38 cellular contexts compared by ENCODE assay signal in genomic region chr6:29524982-29525639, GRCh38. TPM values are rescaled to one million over a fixed set of nuclear protein-coding genes. Genes with fewer than 3 reads are reported as not detected.
"Had no signal": no experiment of that assay in that cellular context is flagged by ENCODE, and none has a peak within 500 bp of the region (broad histone marks: within the 10 kb centered on the region; RNA-seq: fewer than 3 reads in every experiment).

No MANE protein-coding gene starts in this region.

- ATAC-seq: activated CD8-positive, alpha-beta T cell treated with anti-CD3 and anti-CD28 coated beads for 36 hours; activated T-cell treated with anti-CD3 and anti-CD28 coated beads, Interleukin-2, amount 50 U/mL, for 4 hours; activated T-helper 17 cell treated with anti-CD3 and anti-CD28 coated beads, Interleukin-2, amount 50 U/mL, for 72 hours; gastrocnemius medialis; left lung; lower lobe of right lung; natural killer cell treated with Interleukin-12 subunit alpha and Interleukin-12 subunit beta and Interleukin-15 and Interleukin-18, amount 100 ng/mL, for 72 hours; stimulated activated memory B cell treated with anti-CD40 and anti-IgM and Interleukin-4, amounts not matched to agents 10 μg/mL and 1 μg/mL and 100 μg/mL, for 72 hours; stimulated activated naive CD8-positive, alpha-beta T cell treated with anti-CD3 and anti-CD28 coated beads, Interleukin-15, amount 100 ng/mL, for 72 hours; T-helper 17 cell had no signal

- H3K36me3 ChIP-seq: cardiac muscle cell, gastrocnemius medialis, left lung, lower lobe of right lung, sigmoid colon, upper lobe of left lung, vagina had no signal

- H3K4me1 ChIP-seq: gastrocnemius medialis, left lung, lower lobe of right lung, sigmoid colon, upper lobe of left lung, vagina had no signal

- H3K27ac ChIP-seq: cardiac muscle cell, coronary artery, dorsolateral prefrontal cortex, gastrocnemius medialis, left lung, lower lobe of right lung, sigmoid colon, upper lobe of left lung, vagina had no signal

- H3K4me1 Mint-ChIP-seq: activated T-helper 17 cell treated with anti-CD3 and anti-CD28 coated beads, Interleukin-2, amount 50 U/mL, for 72 hours; brain; stimulated activated memory B cell treated with anti-CD40 and anti-IgM and Interleukin-4, amounts not matched to agents 10 μg/mL and 1 μg/mL and 100 μg/mL, for 72 hours; stimulated activated naive CD8-positive, alpha-beta T cell treated with anti-CD3 and anti-CD28 coated beads, Interleukin-15, amount 100 ng/mL, for 72 hours; T-helper 17 cell had no signal

- H3K27ac Mint-ChIP-seq: activated CD8-positive, alpha-beta T cell treated with anti-CD3 and anti-CD28 coated beads for 36 hours; activated naive CD8-positive, alpha-beta T cell; activated T-helper 17 cell treated with anti-CD3 and anti-CD28 coated beads, Interleukin-2, amount 50 U/mL, for 72 hours; brain; natural killer cell treated with Interleukin-12 subunit alpha and Interleukin-12 subunit beta and Interleukin-15 and Interleukin-18, amount 100 ng/mL, for 72 hours; stimulated activated memory B cell treated with anti-CD40 and anti-IgM and Interleukin-4, amounts not matched to agents 10 μg/mL and 1 μg/mL and 100 μg/mL, for 72 hours; stimulated activated naive CD8-positive, alpha-beta T cell treated with anti-CD3 and anti-CD28 coated beads, Interleukin-15, amount 100 ng/mL, for 72 hours; T-helper 17 cell had no signal

- H3K36me3 Mint-ChIP-seq: activated naive CD8-positive, alpha-beta T cell; brain; natural killer cell treated with Interleukin-12 subunit alpha and Interleukin-12 subunit beta and Interleukin-15 and Interleukin-18, amount 100 ng/mL, for 72 hours; stimulated activated memory B cell treated with anti-CD40 and anti-IgM and Interleukin-4, amounts not matched to agents 10 μg/mL and 1 μg/mL and 100 μg/mL, for 72 hours had no signal

- H3K9me3 Mint-ChIP-seq: activated T-cell treated with anti-CD3 and anti-CD28 coated beads, Interleukin-2, amount 50 U/mL, for 4 hours; activated T-helper 17 cell treated with anti-CD3 and anti-CD28 coated beads, Interleukin-2, amount 50 U/mL, for 72 hours; natural killer cell treated with Interleukin-12 subunit alpha and Interleukin-12 subunit beta and Interleukin-15 and Interleukin-18, amount 100 ng/mL, for 72 hours; stimulated activated naive CD8-positive, alpha-beta T cell treated with anti-CD3 and anti-CD28 coated beads, Interleukin-15, amount 100 ng/mL, for 72 hours had no signal

- H3K4me3 ChIP-seq: cardiac muscle cell, coronary artery, dorsolateral prefrontal cortex, gastrocnemius medialis, left lung, lower lobe of right lung, sigmoid colon, upper lobe of left lung, vagina had no signal

- DNase-seq: activated CD4-positive, alpha-beta T cell treated with anti-CD3 and anti-CD28 coated beads for 1 hour; activated CD4-positive, alpha-beta T cell treated with anti-CD3 and anti-CD28 coated beads, Interleukin-2, amount 50 U/mL, for 1 hour; activated CD8-positive, alpha-beta T cell treated with anti-CD3 and anti-CD28 coated beads for 36 hours; activated naive CD4-positive, alpha-beta T cell treated with Interleukin-2 at 50 U/mL for 16 hours; activated T-cell treated with anti-CD3 and anti-CD28 coated beads, Interleukin-2, amount 50 U/mL, for 4 hours; anterior cingulate cortex; dorsolateral prefrontal cortex; effector memory CD4-positive, alpha-beta T cell; erythroblast; gastrocnemius medialis; glutamatergic neuron; left lung; lower lobe of right lung; mesenchymal stem cell; sigmoid colon; small intestine; stimulated activated CD4-positive, alpha-beta T cell treated with anti-CD3 and anti-CD28 coated beads, Interleukin-1b, Interleukin-23, amount 100 ng/mL, for 48 hours; stimulated activated CD4-positive, alpha-beta T cell treated with anti-CD3 and anti-CD28 coated beads, Interleukin-4, amount 100 ng/mL, for 4 hours; stimulated activated CD8-positive, alpha-beta memory T cell treated with anti-CD3 and anti-CD28 coated beads, Interleukin-4, amount 100 ng/mL, for 48 hours; stimulated activated naive CD8-positive, alpha-beta T cell treated with anti-CD3 and anti-CD28 coated beads, Interleukin-15, amount 100 ng/mL, for 72 hours; substantia nigra; T-helper 17 cell; T1000; upper lobe of left lung had no signal

- H3K27me3 ChIP-seq: cardiac muscle cell, gastrocnemius medialis, sigmoid colon, upper lobe of left lung, vagina had no signal

- H3K9me3 ChIP-seq: gastrocnemius medialis, left lung, lower lobe of right lung, sigmoid colon, upper lobe of left lung, vagina had no signal

- H3K4me3 Mint-ChIP-seq: activated CD8-positive, alpha-beta T cell treated with anti-CD3 and anti-CD28 coated beads for 36 hours; activated naive CD8-positive, alpha-beta T cell; activated T-cell treated with anti-CD3 and anti-CD28 coated beads, Interleukin-2, amount 50 U/mL, for 4 hours; activated T-helper 17 cell treated with anti-CD3 and anti-CD28 coated beads, Interleukin-2, amount 50 U/mL, for 72 hours; brain; natural killer cell treated with Interleukin-12 subunit alpha and Interleukin-12 subunit beta and Interleukin-15 and Interleukin-18, amount 100 ng/mL, for 72 hours; stimulated activated memory B cell treated with anti-CD40 and anti-IgM and Interleukin-4, amounts not matched to agents 10 μg/mL and 1 μg/mL and 100 μg/mL, for 72 hours; stimulated activated naive CD8-positive, alpha-beta T cell treated with anti-CD3 and anti-CD28 coated beads, Interleukin-15, amount 100 ng/mL, for 72 hours; T-helper 17 cell had no signal

RNA-seq across cellular contexts. Expression of gene UBD, which starts 34.4 kb away (rescaled TPM):
- total RNA-seq: cardiac muscle cell, cerebellum, osteoblast, T-helper 17 cell, vagina had no signal
- polyA plus RNA-seq: cardiac muscle cell had no signal

RNA-seq across cellular contexts. Expression of gene MAS1L, which starts 37.4 kb away (rescaled TPM):
- total RNA-seq: activated CD8-positive, alpha-beta T cell treated with anti-CD3 and anti-CD28 coated beads for 36 hours; activated T-cell treated with anti-CD3 and anti-CD28 coated beads, Interleukin-2, amount 50 U/mL, for 4 hours; activated T-helper 17 cell treated with anti-CD3 and anti-CD28 coated beads, Interleukin-2, amount 50 U/mL, for 72 hours; cardiac muscle cell; cerebellum; dorsolateral prefrontal cortex; gastrocnemius medialis; left lung; natural killer cell treated with Interleukin-12 subunit alpha and Interleukin-12 subunit beta and Interleukin-15 and Interleukin-18, amount 100 ng/mL, for 72 hours; osteoblast; posterior vena cava; renal cortical epithelial cell; sigmoid colon; T-helper 17 cell; vagina had no signal
- polyA plus RNA-seq: cardiac muscle cell, sigmoid colon, small intestine, thymus had no signal

RNA-seq across cellular contexts. Expression of gene OR2H2, which starts 59.8 kb away (rescaled TPM):
- total RNA-seq: activated CD8-positive, alpha-beta T cell treated with anti-CD3 and anti-CD28 coated beads for 36 hours; activated T-cell treated with anti-CD3 and anti-CD28 coated beads, Interleukin-2, amount 50 U/mL, for 4 hours; activated T-helper 17 cell treated with anti-CD3 and anti-CD28 coated beads, Interleukin-2, amount 50 U/mL, for 72 hours; cardiac muscle cell; cerebellum; dorsolateral prefrontal cortex; gastrocnemius medialis; left lung; lower lobe of right lung; natural killer cell treated with Interleukin-12 subunit alpha and Interleukin-12 subunit beta and Interleukin-15 and Interleukin-18, amount 100 ng/mL, for 72 hours; osteoblast; posterior vena cava; renal cortical epithelial cell; sigmoid colon; T-helper 17 cell; upper lobe of left lung; vagina had no signal
- polyA plus RNA-seq: adipose tissue, sigmoid colon, small intestine had no signal
